Comparison of ENCODE assay signal across 1 cellular context in the genomic region with DNA sequence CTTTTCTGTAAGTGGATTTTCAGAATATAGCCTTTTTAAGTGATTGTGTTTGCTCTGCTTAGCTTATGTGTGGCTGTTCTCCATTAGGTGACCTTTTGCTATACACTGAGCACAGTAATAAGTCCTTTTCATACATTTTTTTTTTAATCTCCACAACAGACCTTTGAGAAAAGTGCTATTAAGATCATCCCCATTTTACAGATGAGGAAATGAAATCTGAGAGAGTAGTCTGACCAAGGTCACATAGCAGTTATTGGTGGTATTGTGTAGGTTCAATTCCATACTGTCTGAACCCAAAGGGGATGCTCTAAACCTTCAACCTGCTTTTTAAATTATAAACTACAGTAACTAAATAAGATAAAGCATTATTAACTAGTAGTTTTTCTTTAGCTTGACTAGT.
TF ChIP-seq lines count a peak whose summit lies in the region.

No MANE protein-coding gene starts in this region.

TF ChIP-seq in GM12878, 131 proteins besides CTCF, POLR2A, EP300 and RAD21 (continued from another document):
- TF ChIP-seq, protein P1, sequence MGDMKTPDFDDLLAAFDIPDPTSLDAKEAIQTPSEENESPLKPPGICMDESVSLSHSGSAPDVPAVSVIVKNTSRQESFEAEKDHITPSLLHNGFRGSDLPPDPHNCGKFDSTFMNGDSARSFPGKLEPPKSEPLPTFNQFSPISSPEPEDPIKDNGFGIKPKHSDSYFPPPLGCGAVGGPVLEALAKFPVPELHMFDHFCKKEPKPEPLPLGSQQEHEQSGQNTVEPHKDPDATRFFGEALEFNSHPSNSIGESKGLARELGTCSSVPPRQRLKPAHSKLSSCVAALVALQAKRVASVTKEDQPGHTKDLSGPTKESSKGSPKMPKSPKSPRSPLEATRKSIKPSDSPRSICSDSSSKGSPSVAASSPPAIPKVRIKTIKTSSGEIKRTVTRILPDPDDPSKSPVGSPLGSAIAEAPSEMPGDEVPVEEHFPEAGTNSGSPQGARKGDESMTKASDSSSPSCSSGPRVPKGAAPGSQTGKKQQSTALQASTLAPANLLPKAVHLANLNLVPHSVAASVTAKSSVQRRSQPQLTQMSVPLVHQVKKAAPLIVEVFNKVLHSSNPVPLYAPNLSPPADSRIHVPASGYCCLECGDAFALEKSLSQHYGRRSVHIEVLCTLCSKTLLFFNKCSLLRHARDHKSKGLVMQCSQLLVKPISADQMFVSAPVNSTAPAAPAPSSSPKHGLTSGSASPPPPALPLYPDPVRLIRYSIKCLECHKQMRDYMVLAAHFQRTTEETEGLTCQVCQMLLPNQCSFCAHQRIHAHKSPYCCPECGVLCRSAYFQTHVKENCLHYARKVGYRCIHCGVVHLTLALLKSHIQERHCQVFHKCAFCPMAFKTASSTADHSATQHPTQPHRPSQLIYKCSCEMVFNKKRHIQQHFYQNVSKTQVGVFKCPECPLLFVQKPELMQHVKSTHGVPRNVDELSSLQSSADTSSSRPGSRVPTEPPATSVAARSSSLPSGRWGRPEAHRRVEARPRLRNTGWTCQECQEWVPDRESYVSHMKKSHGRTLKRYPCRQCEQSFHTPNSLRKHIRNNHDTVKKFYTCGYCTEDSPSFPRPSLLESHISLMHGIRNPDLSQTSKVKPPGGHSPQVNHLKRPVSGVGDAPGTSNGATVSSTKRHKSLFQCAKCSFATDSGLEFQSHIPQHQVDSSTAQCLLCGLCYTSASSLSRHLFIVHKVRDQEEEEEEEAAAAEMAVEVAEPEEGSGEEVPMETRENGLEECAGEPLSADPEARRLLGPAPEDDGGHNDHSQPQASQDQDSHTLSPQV (IDR thresholded peaks at IDR 0.05), result no peak
- TF ChIP-seq TBL1XR1 (IDR thresholded peaks at IDR 0.05; ENCODE audit: low read depth, low read length), result no peak
- TF ChIP-seq IRF4 (IDR thresholded peaks at IDR 0.05; ENCODE audit: low read depth, low read length), result no peak
- no peak for TF ChIP-seq POLR2AphosphoS2 (IDR thresholded peaks at IDR 0.05; ENCODE audit: low read depth, low read length)
